ENCODE assay signal across 9 cellular contexts in the genomic region with DNA sequence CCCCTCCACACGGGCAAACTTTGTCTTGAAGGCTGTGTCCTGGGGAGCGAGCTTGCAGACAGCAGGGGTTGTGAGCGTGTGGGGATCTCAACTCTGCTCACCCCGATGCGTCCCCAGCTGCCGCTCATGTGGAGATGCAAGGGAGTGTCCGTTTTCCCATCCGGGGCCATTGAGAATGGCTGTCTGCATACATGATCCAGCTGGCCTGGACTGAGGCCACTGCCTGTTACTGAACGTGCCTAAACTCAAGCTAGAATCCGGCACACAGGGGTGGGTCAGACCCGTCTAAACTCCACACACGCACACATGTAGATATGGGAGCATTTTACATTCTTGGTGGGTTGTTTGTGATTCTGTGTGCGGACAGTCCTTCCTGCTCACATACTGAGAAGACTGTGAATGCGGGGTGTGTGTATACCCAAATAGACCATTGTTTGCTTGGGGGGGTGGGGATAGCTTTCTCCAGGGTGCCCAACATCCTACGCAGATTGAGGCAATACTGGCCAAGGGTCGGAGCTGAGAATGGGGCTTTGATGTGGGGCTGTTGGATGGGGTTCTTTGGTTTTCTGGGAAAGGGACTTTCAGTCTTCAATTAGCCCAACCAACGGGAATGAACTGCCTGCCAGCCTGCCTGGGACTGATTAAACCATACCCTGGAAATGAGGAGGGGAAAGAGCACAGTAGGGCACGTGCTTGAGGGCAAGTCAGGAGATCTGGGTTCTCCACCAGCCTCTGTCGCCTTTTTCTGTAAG.
DNase-seq lines count a peak whose midpoint lies in the region; ATAC-seq and TF ChIP-seq lines count a peak whose summit lies in the region.
"Had no signal": no experiment of that assay in that cellular context is flagged by ENCODE, and none has a peak within 500 bp of the region (broad histone marks: within the 10 kb centered on the region; RNA-seq: fewer than 3 reads in every experiment).

No MANE protein-coding gene starts in this region.

- H3K27me3 Mint-ChIP-seq in T-helper 2 cell treated with Interferon-gamma antibody and Interleukin-4, amounts not matched to agents 5 μg/mL and 100 μg/mL, for 36 hours (ENCODE audit: low read depth) = peaks cover 5% of the 10 kb centered on the region
- H3K27me3 Mint-ChIP-seq in effector memory CD8-positive, alpha-beta T cell = no peaks in the 10 kb centered on the region

- H3K36me3 ChIP-seq in mucosa of descending colon (ENCODE audit: low read depth) = no peaks in the 10 kb centered on the region
- no peaks in the 10 kb centered on the region for H3K36me3 ChIP-seq in thoracic aorta

- ATAC-seq in effector memory CD8-positive, alpha-beta T cell (replicated peaks) = no peak
- ATAC-seq in mucosa of descending colon = peak; percentile 9
- ATAC-seq in thoracic aorta (ENCODE audit: insufficient number of reproducible peaks, low FRiP score, low read depth) = no peak
- ATAC-seq: A549 had no signal

- TF ChIP-seq CTCF in mucosa of descending colon (IDR thresholded peaks at IDR 0.05) (no peak), thoracic aorta (IDR thresholded peaks at IDR 0.05) (no peak)

- no peak for DNase-seq in T-helper 2 cell treated with Interferon-gamma antibody and Interleukin-4, amounts not matched to agents 5 μg/mL and 100 μg/mL, for 36 hours (ENCODE audit: low spot score)
- DNase-seq in T-helper 2 cell (no peak), mucosa of descending colon (peak; percentile 67 to 76 (median 71)), thoracic aorta (ENCODE audit: low spot score) (no peak), cortex of kidney (lab: John Stamatoyannopoulos, UW) (no peak), NCI-H146 treated with DMSO at 0.1 percent for 48 hours (lab: John Stamatoyannopoulos, UW; ENCODE audit: unreplicated experiment) (no peak)
- DNase-seq in effector memory CD8-positive, alpha-beta T cell = no peak
- no peak for DNase-seq in stimulated activated naive CD4-positive, alpha-beta T cell treated with Interleukin-2 at 50 U/mL for 16 hours (lab: John Stamatoyannopoulos, UW)

- peaks cover 13% of the 10 kb centered on the region for H3K4me1 ChIP-seq in mucosa of descending colon (ENCODE audit: low read depth)
- peaks cover 24 to 38% of the 10 kb centered on the region in 2 donors for H3K4me1 ChIP-seq in thoracic aorta (ENCODE audit: control insufficient read depth in 1 of 2, low read depth in 2 of 2)
- H3K4me1 ChIP-seq: A549 had no signal

- intact Hi-C loops in mucosa of descending colon (cut with DNase I, micrococcal nuclease) = no loop called here

- peaks cover 23% of the 10 kb centered on the region for H3K4me1 Mint-ChIP-seq in T-helper 2 cell treated with Interferon-gamma antibody and Interleukin-4, amounts not matched to agents 5 μg/mL and 100 μg/mL, for 36 hours (ENCODE audit: low read depth)
- H3K4me1 Mint-ChIP-seq in effector memory CD8-positive, alpha-beta T cell (ENCODE audit: low read depth in 2 of 2) = peaks cover 4 to 7% of the 10 kb centered on the region in 2 donors

- no peaks in the 10 kb centered on the region for H3K9me3 Mint-ChIP-seq in T-helper 2 cell treated with Interferon-gamma antibody and Interleukin-4, amounts not matched to agents 5 μg/mL and 100 μg/mL, for 36 hours
- H3K9me3 Mint-ChIP-seq in effector memory CD8-positive, alpha-beta T cell = no peaks in the 10 kb centered on the region

- no peaks in the 10 kb centered on the region for H3K27me3 ChIP-seq in thoracic aorta (replicated peaks; ENCODE audit: insufficient read depth)

- H3K4me3 ChIP-seq in mucosa of descending colon (no peak overlapping the region), thoracic aorta (peak overlapping the region; percentile 75)
- H3K4me3 ChIP-seq: A549 had no signal

- no peaks in the 10 kb centered on the region for H3K36me3 Mint-ChIP-seq in T-helper 2 cell treated with Interferon-gamma antibody and Interleukin-4, amounts not matched to agents 5 μg/mL and 100 μg/mL, for 36 hours (ENCODE audit: low read depth)
- no peaks in the 10 kb centered on the region for H3K36me3 Mint-ChIP-seq in effector memory CD8-positive, alpha-beta T cell (ENCODE audit: insufficient read depth)

- peak overlapping the region; percentile 31 for H3K27ac Mint-ChIP-seq in T-helper 2 cell treated with Interferon-gamma antibody and Interleukin-4, amounts not matched to agents 5 μg/mL and 100 μg/mL, for 36 hours
- H3K27ac Mint-ChIP-seq in effector memory CD8-positive, alpha-beta T cell = peak overlapping the region; percentile 41 to 62

- H3K27ac ChIP-seq in thoracic aorta = peak overlapping the region; percentile 81 to 83
- H3K27ac ChIP-seq: A549 had no signal

- peak overlapping the region; percentile 67 for H3K4me3 Mint-ChIP-seq in T-helper 2 cell treated with Interferon-gamma antibody and Interleukin-4, amounts not matched to agents 5 μg/mL and 100 μg/mL, for 36 hours
- H3K4me3 Mint-ChIP-seq in effector memory CD8-positive, alpha-beta T cell = peak overlapping the region; percentile 45 to 62

- H3K9me3 ChIP-seq in mucosa of descending colon (no peaks in the 10 kb centered on the region), thoracic aorta (no peaks in the 10 kb centered on the region)
- H3K9me3 ChIP-seq: A549 had no signal

Comparison
In these comparisons a context has a peak if more than half of its experiments do, and no peak if none do; other contexts are left out.
1. DNase-seq: peak in mucosa of descending colon (3 of 3); none in T-helper 2 cell treated with Interferon-gamma antibody and Interleukin-4, amounts not matched to agents 5 μg/mL and 100 μg/mL, for 36 hours (single experiment), T-helper 2 cell (0 of 5), effector memory CD8-positive, alpha-beta T cell (0 of 3), thoracic aorta (single experiment), cortex of kidney (single experiment), NCI-H146 treated with DMSO at 0.1 percent for 48 hours (single experiment) and stimulated activated naive CD4-positive, alpha-beta T cell treated with Interleukin-2 at 50 U/mL for 16 hours (single experiment).